9 cellular contexts compared by ENCODE assay signal in genomic region chr6:131859658-131860057, GRCh38. TPM values are rescaled to one million over a fixed set of nuclear protein-coding genes. Genes with fewer than 3 reads are reported as not detected.
A peak's percentile ranks its signal among the peaks of the same experiment; 100 is the strongest.
DNase-seq lines count a peak whose midpoint lies in the region; ATAC-seq, FAIRE-seq and TF ChIP-seq lines count a peak whose summit lies in the region.
"Not testable (repeated sequence)": the region's sequence is repeated elsewhere in the genome, so short reads cannot be mapped to it uniquely, and the experiment has no call there.
"Had no signal": no experiment of that assay in that cellular context is flagged by ENCODE, and none has a peak within 500 bp of the region (broad histone marks: within the 10 kb centered on the region; RNA-seq: fewer than 3 reads in every experiment).

No MANE protein-coding gene starts in this region.

- peaks cover 13% of the 10 kb centered on the region for H3K4me1 ChIP-seq in astrocyte (ENCODE audit: insufficient read depth, low read length)
- H3K4me1 ChIP-seq in endodermal cell (ENCODE audit: control insufficient read depth, insufficient read depth, low read length), result not testable (repeated sequence)
- peaks cover 18% of the 10 kb centered on the region for H3K4me1 ChIP-seq in HepG2 (ENCODE audit: insufficient read depth, low read length)

- H3K4me1 Mint-ChIP-seq in astrocyte (ENCODE audit: low read depth, unreplicated experiment) (peaks cover 46% of the 10 kb centered on the region), endodermal cell (peaks cover 16% of the 10 kb centered on the region), osteocyte (ENCODE audit: unreplicated experiment) (peaks cover 62% of the 10 kb centered on the region)

- BruUV-seq in HepG2 (replicated peaks; lab: Mats Ljungman, UMichigan), result not testable (repeated sequence)

- H3K27ac Mint-ChIP-seq in astrocyte (ENCODE audit: unreplicated experiment), result peak overlapping the region; percentile 72
- not testable (repeated sequence) for H3K27ac Mint-ChIP-seq in endodermal cell
- peak overlapping the region; percentile 68 for H3K27ac Mint-ChIP-seq in osteocyte (ENCODE audit: unreplicated experiment)

- not testable (repeated sequence) for H3K79me2 ChIP-seq in astrocyte (ENCODE audit: insufficient read depth, low read length); HepG2 (ENCODE audit: insufficient read depth, low read length)

- intact Hi-C loops in HepG2 (cut with micrococcal nuclease; ENCODE audit: unreplicated experiment), result loop anchor here (10.0 kb wide), 1 partner anchor 55 kb away; the partner anchor contains the start of gene ENPP1

- not testable (repeated sequence) for TF ChIP-seq POLR2A in HepG2 (IDR thresholded peaks at IDR 0.05; ENCODE audit: insufficient read depth in 1 of 2, low read depth in 2 of 2, low read length in 2 of 2)

- H3K9me3 Mint-ChIP-seq in astrocyte (ENCODE audit: unreplicated experiment); osteocyte (ENCODE audit: unreplicated experiment): not testable (repeated sequence)
- peaks cover 13% of the 10 kb centered on the region for H3K9me3 Mint-ChIP-seq in endodermal cell

- DNase-seq in ELF-1 (ENCODE audit: low read depth, low spot score) (peak; percentile 88), HT1080 (ENCODE audit: low read depth) (peak; percentile 4), M059J (ENCODE audit: low read depth) (peak; percentile 92), astrocyte (ENCODE audit: low read depth) (peak; percentile 10), endodermal cell (peak; percentile 86)
- DNase-seq in HepG2 (ENCODE audit: low spot score); osteocyte (ENCODE audit: extremely low spot score, unreplicated experiment): not testable (repeated sequence)

- POLR2A ChIA-PET in HepG2 (lab: Yijun Ruan, JAX), result interaction anchor here (1.3 to 1.6 kb wide), 2 partner anchors 9 to 23 kb away, joined by 3 read pairs; no protein-coding TSS in a partner anchor

- peak; percentile 13 for FAIRE-seq in astrocyte (lab: Jason Lieb, UNC)
- FAIRE-seq in HepG2 (lab: Jason Lieb, UNC), result not testable (repeated sequence)

- not testable (repeated sequence) for H3K27me3 ChIP-seq in astrocyte (ENCODE audit: insufficient read depth, low read length); endodermal cell (ENCODE audit: control insufficient read depth, insufficient read depth, low read length, poor library complexity, severe bottlenecking); HepG2 (ENCODE audit: control insufficient read depth in 1 of 2, insufficient read depth in 2 of 2, low read length in 2 of 2)

- H3K27ac ChIP-seq in astrocyte (ENCODE audit: low read depth, low read length); endodermal cell (ENCODE audit: low read depth, low read length); HepG2 (ENCODE audit: extremely low read length, insufficient read depth, low read length): not testable (repeated sequence)

- in situ Hi-C loops in HepG2 (cut with HindIII; ENCODE audit: extremely low pct_ligation_motif_present, low pct_unique_long_range_greater_than_20kb), result not testable (repeated sequence)

- not testable (repeated sequence) for TF ChIP-seq RAD21 in HepG2 (CRISPR knock-in tag; IDR thresholded peaks at IDR 0.05)

- not testable (repeated sequence) for H3K9me3 ChIP-seq in astrocyte (ENCODE audit: insufficient read depth, low read depth, low read length); endodermal cell (ENCODE audit: control insufficient read depth, low read length); HepG2 (ENCODE audit: low read length)

- CTCF ChIA-PET in HepG2 (lab: Yijun Ruan, JAX; ENCODE audit: low intra/inter-chr PET ratio, low total read pairs), result not testable (repeated sequence)

- 30 to 46% methylated on average over 2 to 5 of the region's 5 CpGs for WGBS in endodermal cell (ENCODE audit: insufficient coverage in 1 of 2, insufficient read length in 1 of 2), 2 experiments
- 96% methylated on average over 5 of the region's 5 CpGs for WGBS in HepG2 (ENCODE audit: low lambda C conversion rate)

- not testable (repeated sequence) for TF ChIP-seq CTCF in astrocyte (IDR thresholded peaks at IDR 0.05; ENCODE audit: insufficient read depth, low read depth, low read length); endodermal cell (conservative IDR thresholded peaks at IDR 0.05); HepG2 (CRISPR knock-in tag; IDR thresholded peaks at IDR 0.05); osteocyte (IDR thresholded peaks at IDR 0.05)

- H2AFZ ChIP-seq in astrocyte (ENCODE audit: low read depth, low read length), result peak overlapping the region; percentile 28
- H2AFZ ChIP-seq in HepG2 (ENCODE audit: low read length), result not testable (repeated sequence)

- H3K9ac ChIP-seq in astrocyte (ENCODE audit: low read length); endodermal cell (ENCODE audit: extremely low read depth, low read length, poor library complexity, severe bottlenecking); HepG2 (ENCODE audit: insufficient read depth, low read depth, low read length): not testable (repeated sequence)

- H3K27me3 Mint-ChIP-seq in astrocyte (ENCODE audit: low read depth, unreplicated experiment); endodermal cell (ENCODE audit: insufficient read depth); osteocyte (ENCODE audit: unreplicated experiment): not testable (repeated sequence)

- H3K4me3 Mint-ChIP-seq in astrocyte (ENCODE audit: unreplicated experiment); endodermal cell; osteocyte (ENCODE audit: unreplicated experiment): not testable (repeated sequence)

- not testable (repeated sequence) for TF ChIP-seq EP300 in HepG2 (IDR thresholded peaks at IDR 0.05; ENCODE audit: low read depth in 2 of 2, low read length in 2 of 2); HepG2 (CRISPR knock-in tag; IDR thresholded peaks at IDR 0.05; ENCODE audit: borderline replicate concordance)

- H3K36me3 ChIP-seq in astrocyte (ENCODE audit: insufficient read depth, low read length); endodermal cell (ENCODE audit: control insufficient read depth, insufficient read depth, low read length): not testable (repeated sequence)
- H3K36me3 ChIP-seq in HepG2 (replicated peaks in 1 of 2; ENCODE audit: control insufficient read depth in 1 of 2, insufficient read depth in 2 of 2, low read length in 2 of 2), result peaks cover 25 to 76% of the 10 kb centered on the region in 2 experiments

- H3K4me3 ChIP-seq in astrocyte (ENCODE audit: insufficient read depth, low read depth, low read length); endodermal cell (ENCODE audit: low read length); HepG2 (replicated peaks in 1 of 3; ENCODE audit: insufficient read depth in 1 of 3, low read depth in 2 of 3, low read length in 3 of 3): not testable (repeated sequence)

- not testable (repeated sequence) for H3K4me2 ChIP-seq in astrocyte (ENCODE audit: low read length); HepG2 (ENCODE audit: low read depth, low read length)

- H3K36me3 Mint-ChIP-seq in astrocyte (ENCODE audit: low read depth, unreplicated experiment); osteocyte (ENCODE audit: unreplicated experiment): not testable (repeated sequence)
- peaks cover 30% of the 10 kb centered on the region for H3K36me3 Mint-ChIP-seq in endodermal cell (ENCODE audit: low read depth)

- not testable (repeated sequence) for H4K20me1 ChIP-seq in astrocyte (ENCODE audit: insufficient read depth, low read length); HepG2 (ENCODE audit: insufficient read depth, low read length)

- ATAC-seq in HepG2, result not testable (repeated sequence)

RNA-seq across cellular contexts. Expression of gene ENPP1, which starts 51.8 kb away (rescaled TPM):
- total RNA-seq in HT1080 (2014; rRNA removed; shearing (Covaris generic)), result 17.9 and 24.7 TPM in 2 replicates
- polyA plus RNA-seq in HT1080 (2015; cell fraction: cytosol; rRNA removed), result 10.2 and 11.8 TPM in 2 replicates
- polyA plus RNA-seq in HT1080 (2015; cell fraction: nucleus; rRNA removed), result 28.8 and 34.9 TPM in 2 replicates
- total RNA-seq in M059J (2014; rRNA removed; shearing (Covaris generic)), result 31.3 and 40.5 TPM in 2 replicates
- total RNA-seq in astrocyte, result 7.1 and 8.9 TPM in 2 replicates
- 10 to 100 TPM; 11.6 to 16.1 TPM for total RNA-seq in endodermal cell
- polyA plus RNA-seq in endodermal cell (2013, experiment 1 of 2), result 5.5 TPM
- polyA plus RNA-seq in endodermal cell (2013, experiment 2 of 2), result 4.8 TPM
- total RNA-seq in HepG2 (2016; rRNA removed; fragmentation: Illumina TruSeq; extraction: Trizol), result 45.8 and 56.5 TPM in 2 replicates
- 10.1 and 11.5 TPM in 2 replicates for total RNA-seq in HepG2 (2016; cell fraction: cytosol; rRNA removed; fragmentation: Illumina TruSeq; extraction: Trizol; ENCODE audit: low read depth)
- total RNA-seq in HepG2 (2016; cell fraction: insoluble cytoplasmic fraction; rRNA removed; fragmentation: Illumina TruSeq; extraction: Trizol), result 42.4 and 56.4 TPM in 2 replicates
- 25.5 and 30.0 TPM in 2 replicates for total RNA-seq in HepG2 (2016; cell fraction: membrane; rRNA removed; fragmentation: Illumina TruSeq; extraction: Trizol)
- total RNA-seq in HepG2 (2016; cell fraction: nucleus; rRNA removed; fragmentation: Illumina TruSeq; extraction: Trizol), result 64.8 and 75.0 TPM in 2 replicates
- 108 and 160 TPM in 2 replicates for polyA plus RNA-seq in HepG2 (2011; rRNA removed)
- polyA plus RNA-seq in HepG2 (2011; cell fraction: cytosol; rRNA removed), result 44.8 and 69.4 TPM in 2 replicates
- 68.4 and 74.0 TPM in 2 replicates for polyA plus RNA-seq in HepG2 (2011; cell fraction: nucleus; rRNA removed)
- polyA plus RNA-seq in HepG2 (2012), result 78.0 and 114 TPM in 2 replicates
- polyA plus RNA-seq in HepG2 (2016; cell fraction: cytosol; fragmentation: Illumina TruSeq; extraction: Trizol; ENCODE audit: low read depth), result 4.9 and 5.0 TPM in 2 replicates
- polyA plus RNA-seq in HepG2 (2016; cell fraction: insoluble cytoplasmic fraction; fragmentation: Illumina TruSeq; extraction: Trizol; ENCODE audit: low read depth), result 31.1 and 31.2 TPM in 2 replicates
- polyA plus RNA-seq in HepG2 (2016; cell fraction: membrane; fragmentation: Illumina TruSeq; extraction: Trizol; ENCODE audit: low read depth), result 16.0 and 17.5 TPM in 2 replicates
- 60.5 and 63.3 TPM in 2 replicates for polyA plus RNA-seq in HepG2 (2016; cell fraction: nucleus; fragmentation: Illumina TruSeq; extraction: Trizol; ENCODE audit: insufficient read depth, low read depth)
- 0.54 and 87.5 TPM in 2 replicates for polyA minus RNA-seq in HepG2 (2011; rRNA and poly(A)+ RNA removed; ENCODE audit: low replicate concordance)
- 133 and 175 TPM in 2 replicates for polyA minus RNA-seq in HepG2 (2011; cell fraction: cytosol; rRNA and poly(A)+ RNA removed)
- 269 and 305 TPM in 2 replicates for polyA minus RNA-seq in HepG2 (2011; cell fraction: nucleus; rRNA and poly(A)+ RNA removed)
- 21.1 and 22.4 TPM in 2 replicates for total RNA-seq in osteocyte
- total RNA-seq: CD8-positive, alpha-beta T cell had no signal
- polyA plus RNA-seq: SK-N-SH had no signal
